1 cellular context compared by ENCODE assay signal in genomic region chr3:101509811-101510210, GRCh38.
TF ChIP-seq lines count a peak whose summit lies in the region.

No MANE protein-coding gene starts in this region.

TF ChIP-seq in endothelial cell of umbilical vein, 7 proteins besides CTCF, POLR2A, EP300 and RAD21:
- TF ChIP-seq POLR2AphosphoS5 (IDR thresholded peaks at IDR 0.05; ENCODE audit: insufficient read depth, low read depth, low read length) (no peak), MYC (IDR thresholded peaks at IDR 0.05; ENCODE audit: low read depth, low read length) (no peak), FOS (IDR thresholded peaks at IDR 0.05; ENCODE audit: borderline replicate concordance, insufficient read depth, low read length) (no peak), GATA2 (IDR thresholded peaks at IDR 0.05; ENCODE audit: insufficient read depth, insufficient read length, low read depth, low read length) (no peak), EZH2 (IDR thresholded peaks at IDR 0.05; ENCODE audit: borderline replicate concordance, low read depth, low read length, severe bottlenecking) (no peak), JUN (IDR thresholded peaks at IDR 0.05; ENCODE audit: borderline replicate concordance, insufficient read depth, insufficient read length, low read depth) (no peak), MAX (IDR thresholded peaks at IDR 0.05; ENCODE audit: insufficient read depth, insufficient read length) (no peak)
